ENCODE assay signal across 9 cellular contexts in the genomic region with DNA sequence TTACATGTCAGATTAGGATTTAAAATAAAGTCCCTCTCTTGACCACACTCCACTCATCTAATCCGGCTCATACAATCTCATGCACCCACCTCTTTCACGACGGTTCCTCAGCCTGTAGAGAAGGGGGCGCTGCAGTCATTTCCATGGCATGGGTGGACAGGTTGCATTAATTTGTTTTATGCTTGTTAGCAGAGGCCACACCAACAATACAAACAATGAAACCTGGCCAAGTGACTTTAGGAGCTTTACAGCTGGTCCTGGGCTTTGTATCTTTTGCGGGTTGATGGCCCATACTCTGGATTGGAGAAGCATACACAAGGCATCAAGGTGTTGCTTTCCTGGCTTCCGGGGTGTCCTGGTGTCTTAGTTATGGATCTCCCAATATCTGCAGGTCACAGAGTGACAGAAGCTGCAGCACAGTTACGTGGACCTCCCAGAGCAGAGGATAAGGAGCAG. TPM values are rescaled to one million over a fixed set of nuclear protein-coding genes. Genes with fewer than 3 reads are reported as not detected.
DNase-seq lines count a peak whose midpoint lies in the region; ATAC-seq, FAIRE-seq and TF ChIP-seq lines count a peak whose summit lies in the region.
"Had no signal": no experiment of that assay in that cellular context is flagged by ENCODE, and none has a peak within 500 bp of the region (broad histone marks: within the 10 kb centered on the region; RNA-seq: fewer than 3 reads in every experiment).

No MANE protein-coding gene starts in this region.

- no peak overlapping the region for H3K9ac ChIP-seq in SU-DHL-6 (ENCODE audit: low read length)

- H3K27me3 Mint-ChIP-seq in Caco-2 (ENCODE audit: insufficient read depth, unreplicated experiment), result no peaks in the 10 kb centered on the region

- H3K4me3 Mint-ChIP-seq in Caco-2 (ENCODE audit: unreplicated experiment), result no peak overlapping the region

- TF ChIP-seq EP300 in gastroesophageal sphincter (IDR thresholded peaks at IDR 0.05), result no peak

- CTCF ChIA-PET in Caco-2 (lab: Charles Lee), result interaction anchor here (0.6 to 4.0 kb wide), 13 partner anchors 8 to 85 kb away, joined by 3 to 112 read pairs (median 5); a partner anchor contains a TSS

- no peaks in the 10 kb centered on the region for H3K79me2 ChIP-seq in SU-DHL-6 (ENCODE audit: insufficient read depth, low read length)

- peak; percentile 94 to 97 for TF ChIP-seq CTCF in Caco-2 (IDR thresholded peaks at IDR 0.05; ENCODE audit: insufficient read depth in 1 of 2, low read depth in 1 of 2, low read length in 1 of 2, severe bottlenecking in 1 of 2, unreplicated experiment in 1 of 2)
- TF ChIP-seq CTCF in SU-DHL-6 (IDR thresholded peaks at IDR 0.05; ENCODE audit: insufficient read depth, low read length, poor library complexity, severe bottlenecking), result peak; percentile 41
- no peak for TF ChIP-seq CTCF in gastroesophageal sphincter (IDR thresholded peaks at IDR 0.05)
- TF ChIP-seq CTCF in heart right ventricle (IDR thresholded peaks at IDR 0.05), result peak in 3 of 9 donors; percentile 6 to 20 (median 14)

- intact Hi-C loops in Caco-2 (cut with micrococcal nuclease; ENCODE audit: unreplicated experiment), result loop anchor here (1.0 to 10.0 kb wide), 6 partner anchors 43 to 270 kb away; a partner anchor contains a TSS
- intact Hi-C loops in heart right ventricle (cut with DNase I), result loop anchor here in 1 of 10 donors (10.0 kb wide), 1 partner anchor 80 kb away; no protein-coding TSS in a partner anchor

- H3K27me3 ChIP-seq in Caco-2 (replicated peaks; ENCODE audit: control insufficient read depth, insufficient read depth, low read length) (no peaks in the 10 kb centered on the region), HAP-1 (ENCODE audit: low read depth) (peaks cover 3% of the 10 kb centered on the region; the same call in 1 of the 2 replicates), SU-DHL-6 (ENCODE audit: low read length) (no peaks in the 10 kb centered on the region), gastroesophageal sphincter (peaks cover 90% of the 10 kb centered on the region), heart right ventricle (peaks cover 0 to 82% (median 69%) of the 10 kb centered on the region in 7 donors)

- no TSS peak for BruUV-seq in Caco-2 (replicated peaks; lab: Mats Ljungman, UMichigan)

- FAIRE-seq in RCC 7860 (lab: Jason Lieb, UNC), result no peak

- H3K4me1 Mint-ChIP-seq in Caco-2 (ENCODE audit: low read depth, unreplicated experiment), result peaks cover 10% of the 10 kb centered on the region

- POLR2A ChIA-PET in Caco-2 (lab: Charles Lee), result interaction anchor here (0.5 to 1.7 kb wide), 4 partner anchors 10 to 78 kb away, joined by 3 to 15 read pairs (median 6); a partner anchor contains a TSS

- 24 to 40% methylated on average over 4 to 5 of the region's 7 CpGs for WGBS in gastroesophageal sphincter (ENCODE audit: low coverage in 1 of 2), 2 donors
- 23 to 29% methylated on average over 7 of the region's 7 CpGs for WGBS in heart right ventricle, 2 donors

- H3K36me3 ChIP-seq in Caco-2 (ENCODE audit: control insufficient read depth, insufficient read depth, low read length), result no peaks in the 10 kb centered on the region
- H3K36me3 ChIP-seq in HAP-1 (replicated peaks), result no peaks in the 10 kb centered on the region
- no peaks in the 10 kb centered on the region for H3K36me3 ChIP-seq in SU-DHL-6 (ENCODE audit: low read length)
- no peaks in the 10 kb centered on the region for H3K36me3 ChIP-seq in gastroesophageal sphincter
- H3K36me3 ChIP-seq in heart right ventricle, result no peaks in the 10 kb centered on the region
- H3K36me3 ChIP-seq: lower lobe of right lung had no signal

- H4K20me1 ChIP-seq in SU-DHL-6 (ENCODE audit: low read depth, low read length), result no peaks in the 10 kb centered on the region

- ATAC-seq in gastroesophageal sphincter (no peak), heart right ventricle (no peak), GM21619 (IDR thresholded peaks at IDR 0.05; ENCODE audit: unreplicated experiment) (no peak)
- ATAC-seq: lower lobe of right lung had no signal

- H3K4me2 ChIP-seq in SU-DHL-6 (ENCODE audit: low read depth, low read length, poor library complexity, severe bottlenecking), result no peak overlapping the region

- peak overlapping the region; percentile 47 for H3K27ac Mint-ChIP-seq in Caco-2 (ENCODE audit: unreplicated experiment)

- no peaks in the 10 kb centered on the region for H3F3A ChIP-seq in SU-DHL-6 (ENCODE audit: insufficient read depth)

- in situ Hi-C loops in HAP-1 (cut with MboI; ENCODE audit: low sequenced_read_pairs), result no loop called here

- peak; percentile 89 to 91 for DNase-seq in Caco-2
- peak; percentile 41 to 75 for DNase-seq in HAP-1 (ENCODE audit: low spot score in 2 of 2)
- DNase-seq in iPS-NIHi7 (ENCODE audit: extremely low spot score), result peak; percentile 56
- no peak for DNase-seq in RCC 7860 (ENCODE audit: low spot score)
- DNase-seq in heart right ventricle, result no peak
- DNase-seq: lower lobe of right lung had no signal

- H3K9me3 ChIP-seq in Caco-2 (no peaks in the 10 kb centered on the region), HAP-1 (no peaks in the 10 kb centered on the region), SU-DHL-6 (ENCODE audit: insufficient read depth, low read length) (no peaks in the 10 kb centered on the region), gastroesophageal sphincter (no peaks in the 10 kb centered on the region), heart right ventricle (no peaks in the 10 kb centered on the region)
- H3K9me3 ChIP-seq: lower lobe of right lung had no signal

- peaks cover 13% of the 10 kb centered on the region for H3K4me1 ChIP-seq in Caco-2
- no peaks in the 10 kb centered on the region; the same call in 1 of the 2 replicates for H3K4me1 ChIP-seq in HAP-1
- no peaks in the 10 kb centered on the region for H3K4me1 ChIP-seq in gastroesophageal sphincter
- no peaks in the 10 kb centered on the region for H3K4me1 ChIP-seq in heart right ventricle
- H3K4me1 ChIP-seq: lower lobe of right lung had no signal

- no peak for TF ChIP-seq POLR2A in gastroesophageal sphincter (IDR thresholded peaks at IDR 0.05)

- no peaks in the 10 kb centered on the region for H3K9me2 ChIP-seq in SU-DHL-6 (replicated peaks; ENCODE audit: insufficient read depth, low read length)

- no peak overlapping the region for H3K27ac ChIP-seq in SU-DHL-6 (ENCODE audit: low read depth, low read length)
- no peak overlapping the region for H3K27ac ChIP-seq in gastroesophageal sphincter
- H3K27ac ChIP-seq in heart right ventricle, result no peak overlapping the region
- H3K27ac ChIP-seq: lower lobe of right lung had no signal

- peak overlapping the region; percentile 51 for H2AFZ ChIP-seq in SU-DHL-6 (ENCODE audit: low read depth, low read length, severe bottlenecking)

- H3K4me3 ChIP-seq in Caco-2 (ENCODE audit: low read depth, low read length) (no peak overlapping the region), HAP-1 (no peak overlapping the region), SU-DHL-6 (ENCODE audit: insufficient read depth, low read length, poor library complexity, severe bottlenecking) (no peak overlapping the region), gastroesophageal sphincter (no peak overlapping the region), heart right ventricle (no peak overlapping the region)
- H3K4me3 ChIP-seq: lower lobe of right lung had no signal

- H3K9me3 Mint-ChIP-seq in Caco-2 (ENCODE audit: unreplicated experiment), result no peaks in the 10 kb centered on the region

- peaks cover 11% of the 10 kb centered on the region for H3K36me3 Mint-ChIP-seq in Caco-2 (ENCODE audit: insufficient read depth, unreplicated experiment)

RNA-seq across cellular contexts. Expression of a gene that starts 9.7 kb away (rescaled TPM):
- 457 and 461 TPM in 2 replicates for total RNA-seq in Caco-2 (2022)
- total RNA-seq in gastroesophageal sphincter, result 100 to 1,000 TPM in 1 of 4 donors, 10 to 100 TPM in 3; 74.3 to 127 (median 97.0) TPM
- 100 to 1,000 TPM in 6 of 10 donors, 10 to 100 TPM in 4; 90.0 to 111 (median 104) TPM for total RNA-seq in heart right ventricle
- 100 to 1,000 TPM; 176 to 196 TPM for polyA plus RNA-seq in heart right ventricle

RNA-seq across cellular contexts. Expression of a gene that starts 14.1 kb away (rescaled TPM):
- 0.59 and 0.63 TPM in 2 replicates for total RNA-seq in Caco-2 (2022)
- not detected for total RNA-seq in gastroesophageal sphincter
- total RNA-seq in heart right ventricle, result not detected
- not detected for polyA plus RNA-seq in heart right ventricle
- total RNA-seq: lower lobe of right lung had no signal

RNA-seq across cellular contexts. Expression of a gene that starts 42.9 kb away (rescaled TPM):
- total RNA-seq in Caco-2 (2022) (583 and 601 TPM in 2 replicates), gastroesophageal sphincter (under 1 TPM in 1 of 4 donors, not detected in 3; 0.04 TPM), heart right ventricle (not detected)
- polyA plus RNA-seq in heart right ventricle, result under 1 TPM in 1 of 2 donors, not detected in 1; 0.01 TPM
- total RNA-seq: lower lobe of right lung had no signal

RNA-seq across cellular contexts. Expression of a gene that starts 46.1 kb away (rescaled TPM):
- total RNA-seq in Caco-2 (2022) (182 and 187 TPM in 2 replicates), gastroesophageal sphincter (10 to 100 TPM; 52.1 to 73.7 (median 60.4) TPM), heart right ventricle (10 to 100 TPM; 31.4 to 47.5 (median 38.8) TPM)
- 10 to 100 TPM; 15.5 to 36.2 TPM for polyA plus RNA-seq in heart right ventricle

Comparison
In these comparisons a context has a peak if more than half of its experiments do, and no peak if none do; other contexts are left out.
1. DNase-seq: peak in Caco-2 (2 of 2), HAP-1 (2 of 2) and iPS-NIHi7 (single experiment); none in RCC 7860 (single experiment) and heart right ventricle (0 of 2).
2. CTCF ChIP-seq: peak in Caco-2 (2 of 2) and SU-DHL-6 (single experiment); none in gastroesophageal sphincter (0 of 4).
3. RNA of a gene that starts 42.9 kb away (total RNA-seq): 583 to 601 TPM in Caco-2; 0.04 TPM in gastroesophageal sphincter and not detected in heart right ventricle; every median in the first group is over 100 times any median in the second.